Comparison of ENCODE assay signal across 8 cellular contexts in the genomic region with DNA sequence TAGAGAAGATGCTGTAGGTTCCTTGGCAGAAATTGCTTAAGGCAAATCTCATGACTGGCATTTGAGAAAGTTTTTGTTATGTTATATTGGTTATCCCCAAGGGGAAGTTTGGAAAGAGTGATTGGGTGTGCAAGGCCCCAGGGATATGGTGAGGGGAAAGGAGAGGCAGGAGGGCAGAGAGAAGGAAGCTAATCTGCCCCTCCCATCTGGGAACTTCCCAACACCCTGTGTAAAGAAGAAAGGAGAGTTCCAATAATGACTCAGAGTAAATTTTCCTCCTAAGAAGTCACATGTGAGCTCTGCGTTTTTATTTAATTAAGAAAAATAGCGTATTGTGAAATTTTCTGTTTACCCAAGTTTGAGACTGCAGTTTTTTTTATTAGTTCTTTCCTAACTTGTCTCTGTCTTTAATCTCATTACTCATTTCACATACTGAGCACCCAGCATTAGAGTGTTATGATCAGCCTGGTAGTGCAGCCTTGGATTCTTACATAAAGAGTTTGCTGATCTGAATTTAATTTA. TPM values are rescaled to one million over a fixed set of nuclear protein-coding genes. Genes with fewer than 3 reads are reported as not detected.
DNase-seq lines count a peak whose midpoint lies in the region; ATAC-seq, FAIRE-seq and TF ChIP-seq lines count a peak whose summit lies in the region.

No MANE protein-coding gene starts in this region.

- no peaks in the 10 kb centered on the region for H3K27me3 ChIP-seq in BLaER1
- no peaks in the 10 kb centered on the region for H3K27me3 ChIP-seq in muscle layer of duodenum (ENCODE audit: low read depth, low read length)

- peak overlapping the region; percentile 26; the same call in 1 of the 2 replicates for H3K4me2 ChIP-seq in BLaER1

- H3K4me3 ChIP-seq in BLaER1, result no peak overlapping the region
- no peak overlapping the region for H3K4me3 ChIP-seq in cardiac fibroblast (replicated peaks in 1 of 2; ENCODE audit: low read depth in 2 of 2, low read length in 2 of 2)
- no peak overlapping the region for H3K4me3 ChIP-seq in muscle layer of duodenum (ENCODE audit: low read depth in 1 of 2, low read length in 2 of 2)

- TF ChIP-seq POLR2A in GM12891 (IDR thresholded peaks at IDR 0.05; ENCODE audit: low read depth, low read length), result no peak

- TF ChIP-seq CTCF in cardiac fibroblast (IDR thresholded peaks at IDR 0.05; ENCODE audit: low read depth, low read length), result no peak

- FAIRE-seq in GM12891 (lab: Jason Lieb, UNC), result no peak

- H4K20me1 ChIP-seq in BLaER1, result no peaks in the 10 kb centered on the region

- H3K9ac ChIP-seq in BLaER1, result no peak overlapping the region

- H3K9me3 ChIP-seq in BLaER1 (no peaks in the 10 kb centered on the region), muscle layer of duodenum (ENCODE audit: control insufficient read depth in 1 of 2, low read length in 2 of 2) (no peaks in the 10 kb centered on the region)

- H3K4me1 ChIP-seq in BLaER1 (peaks cover 7% of the 10 kb centered on the region; the same call in 1 of the 2 replicates), muscle layer of duodenum (ENCODE audit: control insufficient read depth in 1 of 2, insufficient read depth in 2 of 2, low read length in 2 of 2) (no peaks in the 10 kb centered on the region)

- ATAC-seq in HG03196 (IDR thresholded peaks at IDR 0.05; ENCODE audit: unreplicated experiment), result peak; percentile 40

- H3K27ac ChIP-seq in BLaER1, result no peak overlapping the region
- H3K27ac ChIP-seq in muscle layer of duodenum (ENCODE audit: low read length), result peak overlapping the region; percentile 61

- DNase-seq in cardiac fibroblast (ENCODE audit: low read depth in 2 of 2), result peak; percentile 93 to 98
- DNase-seq in effector CD4-positive, alpha-beta T cell, result no peak
- no peak for DNase-seq in NCI-H2171 (lab: John Stamatoyannopoulos, UW)
- DNase-seq in NCI-H524 treated with DMSO at 0.1 percent for 48 hours (lab: John Stamatoyannopoulos, UW), result no peak
- DNase-seq in GM12891 (ENCODE audit: insufficient read length, low spot score), result no peak

- H3K36me3 ChIP-seq in BLaER1 (no peaks in the 10 kb centered on the region), muscle layer of duodenum (ENCODE audit: control insufficient read depth in 1 of 2, insufficient read depth in 2 of 2, low read length in 2 of 2) (peaks cover 0 to 10% of the 10 kb centered on the region in 2 donors)

TF ChIP-seq in GM12891, 5 proteins besides CTCF, POLR2A, EP300 and RAD21:
- TF ChIP-seq POLR2AphosphoS5 (IDR thresholded peaks at IDR 0.05; ENCODE audit: low read depth, low read length), result no peak
- TF ChIP-seq TAF1 (IDR thresholded peaks at IDR 0.05; ENCODE audit: low read depth, low read length), result no peak
- TF ChIP-seq SPI1 (IDR thresholded peaks at IDR 0.05; ENCODE audit: low read depth, low read length), result no peak
- TF ChIP-seq PAX5 (IDR thresholded peaks at IDR 0.05; ENCODE audit: insufficient read depth, low read length, severe bottlenecking), result no peak
- no peak for TF ChIP-seq POU2F2 (IDR thresholded peaks at IDR 0.05; ENCODE audit: low read depth, low read length)

RNA-seq across cellular contexts. Expression of a gene that starts 3.1 kb away (rescaled TPM):
- polyA plus RNA-seq in GM12891 (2012; ENCODE audit: low read depth, missing spikeins), result 16.4 TPM

Comparison
In these comparisons a context has a peak if more than half of its experiments do, and no peak if none do; other contexts are left out.
1. DNase-seq: peak in cardiac fibroblast (2 of 2); none in effector CD4-positive, alpha-beta T cell (single experiment), NCI-H2171 (single experiment), NCI-H524 treated with DMSO at 0.1 percent for 48 hours (single experiment) and GM12891 (single experiment).